Comparison of ENCODE assay signal across 8 cellular contexts in the genomic region with DNA sequence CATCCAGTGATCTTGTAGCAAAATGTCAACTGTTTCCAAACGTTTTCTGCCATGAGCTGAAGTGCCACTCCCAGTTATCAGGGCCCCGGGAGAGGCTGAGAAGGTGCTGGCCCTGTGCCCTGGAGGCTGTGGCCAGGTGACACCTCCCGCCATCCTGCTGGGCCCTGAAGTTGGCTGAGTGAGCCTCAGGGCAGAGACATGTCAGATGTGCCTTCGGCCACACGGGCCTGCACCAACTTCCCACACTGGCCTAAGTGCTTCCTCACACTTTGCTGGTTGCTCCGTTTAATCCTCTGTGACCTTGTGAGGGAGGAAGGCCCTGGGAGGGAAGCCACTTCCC. TPM values are rescaled to one million over a fixed set of nuclear protein-coding genes. Genes with fewer than 3 reads are reported as not detected.
DNase-seq lines count a peak whose midpoint lies in the region; ATAC-seq, FAIRE-seq and TF ChIP-seq lines count a peak whose summit lies in the region.

No MANE protein-coding gene starts in this region.

- FAIRE-seq in HTR-8/SVneo (lab: Jason Lieb, UNC): no peak

- H3K4me1 ChIP-seq in OCI-LY1 (ENCODE audit: insufficient read depth, low read length, severe bottlenecking): peaks cover 56% of the 10 kb centered on the region
- peaks cover 0 to 7% (median 5%) of the 10 kb centered on the region in 4 donors for H3K4me1 ChIP-seq in sigmoid colon

- H3K4me2 ChIP-seq in OCI-LY1 (ENCODE audit: low read length): peak overlapping the region; percentile 81

- H3K4me3 ChIP-seq in OCI-LY1 (ENCODE audit: low read depth, low read length, poor library complexity, severe bottlenecking) (peak overlapping the region; percentile 80), epithelial cell of esophagus (ENCODE audit: low read length) (peak overlapping the region; percentile 25), sigmoid colon (no peak overlapping the region)

- H3K27ac ChIP-seq in OCI-LY1 (ENCODE audit: low read depth, low read length, poor library complexity, severe bottlenecking): peak overlapping the region; percentile 96
- H3K27ac ChIP-seq in sigmoid colon: peak overlapping the region in 1 of 4 donors; percentile 44

- DNase-seq in DMS53 (lab: John Stamatoyannopoulos, UW) (peak; percentile 46), DMS53 treated with DMSO at 0.1 percent for 48 hours (lab: John Stamatoyannopoulos, UW; ENCODE audit: unreplicated experiment) (no peak), epithelial cell of esophagus (ENCODE audit: low read depth) (no peak), sigmoid colon (peak; percentile 44), HTR-8/SVneo (ENCODE audit: insufficient read length, low spot score) (no peak)

- no peaks in the 10 kb centered on the region for H3F3A ChIP-seq in OCI-LY1 (ENCODE audit: insufficient read depth, low read length)

- TF ChIP-seq EP300 in sigmoid colon (IDR thresholded peaks at IDR 0.05): no peak

- H4K20me1 ChIP-seq in OCI-LY1 (ENCODE audit: insufficient read depth, low read length): no peaks in the 10 kb centered on the region

- no peak overlapping the region for H2AFZ ChIP-seq in OCI-LY1 (ENCODE audit: low read length)

- no peak for TF ChIP-seq POLR2A in sigmoid colon (IDR thresholded peaks at IDR 0.05)

- H3K36me3 ChIP-seq in OCI-LY1 (ENCODE audit: insufficient read depth, low read length): peaks cover 10% of the 10 kb centered on the region; the same call in 1 of the 2 replicates
- H3K36me3 ChIP-seq in sigmoid colon: no peaks in the 10 kb centered on the region

- no peaks in the 10 kb centered on the region for H3K79me2 ChIP-seq in OCI-LY1 (ENCODE audit: insufficient read depth, low read length)

- H3K9me2 ChIP-seq in OCI-LY1 (ENCODE audit: low read depth, low read length): no peaks in the 10 kb centered on the region

- no peaks in the 10 kb centered on the region for H3K27me3 ChIP-seq in OCI-LY1 (ENCODE audit: insufficient read depth, low read length)
- no peaks in the 10 kb centered on the region for H3K27me3 ChIP-seq in sigmoid colon

- H3K9ac ChIP-seq in OCI-LY1 (ENCODE audit: low read length): peak overlapping the region; percentile 93

- WGBS in sigmoid colon, 2 donors: 29 to 55% methylated on average over 6 of the region's 6 CpGs

- H3K9me3 ChIP-seq in OCI-LY1 (ENCODE audit: low read length) (no peaks in the 10 kb centered on the region), sigmoid colon (no peaks in the 10 kb centered on the region)

- TF ChIP-seq CTCF in OCI-LY1 (IDR thresholded peaks at IDR 0.05; ENCODE audit: low read length) (no peak), epithelial cell of esophagus (IDR thresholded peaks at IDR 0.05; ENCODE audit: insufficient read depth, low read depth, low read length, missing control alignments) (no peak), sigmoid colon (IDR thresholded peaks at IDR 0.05) (no peak)

- ATAC-seq in HG02571 (IDR thresholded peaks at IDR 0.05; ENCODE audit: unreplicated experiment): no peak
- ATAC-seq in HG03442 (IDR thresholded peaks at IDR 0.05; ENCODE audit: unreplicated experiment): no peak

- intact Hi-C loops in sigmoid colon (cut with DNase I): no loop called here

RNA-seq across cellular contexts. Expression of gene ADPRHL1, which starts 4.8 kb away (rescaled TPM):
- total RNA-seq in sigmoid colon: 1 to 10 TPM; 2.3 to 7.8 (median 4.5) TPM
- polyA plus RNA-seq in sigmoid colon: 1 to 10 TPM; 1.2 to 4.9 (median 4.2) TPM

RNA-seq across cellular contexts. Expression of gene DCUN1D2, which starts 42.0 kb away (rescaled TPM):
- total RNA-seq in sigmoid colon: 10 to 100 TPM; 20.6 to 33.0 (median 27.6) TPM
- 10 to 100 TPM in 1 of 3 donors, 1 to 10 TPM in 2; 6.6 to 10.2 (median 7.9) TPM for polyA plus RNA-seq in sigmoid colon

Comparison
In these comparisons a context has a peak if more than half of its experiments do, and no peak if none do; other contexts are left out.
1. DNase-seq: peak in DMS53 (single experiment) and sigmoid colon (single experiment); none in DMS53 treated with DMSO at 0.1 percent for 48 hours (single experiment), epithelial cell of esophagus (single experiment) and HTR-8/SVneo (single experiment).
2. H3K4me3 ChIP-seq: peak in OCI-LY1 (single experiment) and epithelial cell of esophagus (single experiment); none in sigmoid colon (0 of 4).